In the genomic region with DNA sequence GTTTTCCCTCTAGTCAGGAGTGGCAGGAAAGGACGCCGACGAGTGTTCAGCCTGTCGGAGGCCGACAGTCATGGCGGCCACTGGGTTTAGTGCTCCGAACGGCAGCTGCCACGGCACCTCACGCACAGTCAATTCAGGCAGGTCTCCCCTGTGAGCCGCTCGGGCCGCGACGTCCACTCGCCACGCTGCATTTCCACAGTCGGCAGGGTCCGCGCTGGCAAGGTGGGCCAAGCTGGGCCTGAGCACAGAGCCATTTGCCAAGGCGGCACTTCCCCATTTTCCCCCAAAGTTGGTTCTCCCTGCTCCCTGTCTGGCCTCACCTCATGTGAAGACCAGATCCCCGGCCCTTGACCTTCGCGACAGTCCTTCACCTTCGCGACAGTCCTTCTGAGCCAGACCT, we compare ENCODE assay signal across 19 cellular contexts.
"Had no signal": no experiment of that assay in that cellular context is flagged by ENCODE, and none has a peak within 500 bp of the region (broad histone marks: within the 10 kb centered on the region; RNA-seq: fewer than 3 reads in every experiment).

No MANE protein-coding gene starts in this region.

- H3K4me3 Mint-ChIP-seq: activated B cell treated with CpG ODN at 0.5 μM for 24 hours; activated naive CD4-positive, alpha-beta T cell treated with anti-CD3 and anti-CD28 coated beads for 36 hours; activated T-cell treated with anti-CD3 and anti-CD28 coated beads, Interleukin-2, amount 50 U/mL, for 4 hours; brain; memory B cell; T-cell had no signal

- H3K27ac ChIP-seq: heart right ventricle had no signal

- H3K27ac Mint-ChIP-seq: activated naive CD4-positive, alpha-beta T cell treated with anti-CD3 and anti-CD28 coated beads for 36 hours; brain; memory B cell had no signal

- H3K9me3 Mint-ChIP-seq: activated B cell treated with CpG ODN at 0.5 μM for 24 hours; activated naive CD4-positive, alpha-beta T cell treated with anti-CD3 and anti-CD28 coated beads for 36 hours; activated T-cell treated with anti-CD3 and anti-CD28 coated beads, Interleukin-2, amount 50 U/mL, for 4 hours; brain; memory B cell; T-cell had no signal

- H3K27me3 ChIP-seq: heart right ventricle had no signal

- ATAC-seq: activated T-cell treated with anti-CD3 and anti-CD28 coated beads, Interleukin-2, amount 50 U/mL, for 4 hours; heart right ventricle; left colon; stimulated activated naive CD8-positive, alpha-beta T cell treated with anti-CD3 and anti-CD28 coated beads, Interleukin-15, Interleukin-2, amounts not matched to agents 100 U/mL and 50 U/mL, for 24 hours; T-cell had no signal

- H3K9me3 ChIP-seq: heart right ventricle had no signal

- H3K4me3 ChIP-seq: heart right ventricle had no signal

- H3K4me1 Mint-ChIP-seq: brain had no signal

- DNase-seq: activated B cell treated with CpG ODN at 0.5 μM for 24 hours; activated CD4-positive, alpha-beta T cell treated with anti-CD3 and anti-CD28 coated beads for 4 hours; activated effector memory CD4-positive, alpha-beta T cell treated with Interleukin-2 at 50 U/mL for 16 hours; activated naive CD4-positive, alpha-beta T cell treated with anti-CD3 and anti-CD28 coated beads for 36 hours; activated T-cell treated with anti-CD3 and anti-CD28 coated beads, Interleukin-2, amount 50 U/mL, for 4 hours; anterior cingulate cortex; effector CD4-positive, alpha-beta T cell; erythroblast; foreskin fibroblast; heart right ventricle; left colon; retina; stimulated activated CD4-positive, alpha-beta T cell treated with anti-CD3 and anti-CD28 coated beads, Interleukin-2, amount 100 ng/mL, for 48 hours; stimulated activated CD8-positive, alpha-beta memory T cell treated with anti-CD3 and anti-CD28 coated beads, Interleukin-4, amount 100 ng/mL, for 48 hours; stimulated activated naive CD8-positive, alpha-beta T cell treated with anti-CD3 and anti-CD28 coated beads, Interleukin-15, Interleukin-2, amounts not matched to agents 100 U/mL and 50 U/mL, for 24 hours; T-cell; T1000 had no signal

- H3K27me3 Mint-ChIP-seq: activated B cell treated with CpG ODN at 0.5 μM for 24 hours, memory B cell, T-cell had no signal
